In the genomic region with DNA sequence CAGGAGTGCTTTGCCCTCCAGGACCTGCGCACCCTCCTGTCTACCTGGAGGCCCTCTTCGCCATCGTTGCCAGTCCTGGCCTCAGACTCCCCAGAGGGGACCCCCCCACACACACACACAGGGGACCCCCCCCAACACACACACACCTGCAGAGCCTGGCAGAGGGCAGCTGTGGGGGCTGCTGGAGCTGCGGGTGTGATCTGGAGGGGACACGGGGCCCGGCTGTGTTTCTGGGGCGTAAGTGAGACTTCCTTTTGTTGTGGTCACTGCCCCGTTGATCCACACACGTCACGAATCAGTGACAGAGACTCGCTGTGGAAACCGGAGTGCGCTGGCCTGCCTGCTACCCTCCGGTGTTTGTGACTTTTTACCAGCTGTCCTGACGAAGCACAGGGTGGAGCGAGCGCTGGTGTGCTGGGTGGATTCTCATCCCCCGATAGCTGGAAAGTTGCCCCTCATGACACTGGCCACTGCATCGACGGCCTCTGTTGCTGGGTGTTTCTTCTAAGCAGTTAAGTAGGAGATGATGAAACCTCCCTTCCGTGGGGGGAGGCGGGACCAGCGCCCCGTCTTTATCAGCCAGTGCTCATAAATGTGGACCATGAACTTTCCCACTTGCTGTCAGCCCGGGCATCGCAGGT, we compare ENCODE assay signal across 10 cellular contexts. TPM values are rescaled to one million over a fixed set of nuclear protein-coding genes. Genes with fewer than 3 reads are reported as not detected.
A peak's percentile ranks its signal among the peaks of the same experiment; 100 is the strongest.
DNase-seq lines count a peak whose midpoint lies in the region; ATAC-seq, FAIRE-seq and TF ChIP-seq lines count a peak whose summit lies in the region.
"Had no signal": no experiment of that assay in that cellular context is flagged by ENCODE, and none has a peak within 500 bp of the region (broad histone marks: within the 10 kb centered on the region; RNA-seq: fewer than 3 reads in every experiment).

No MANE protein-coding gene starts in this region.

- H3K27me3 ChIP-seq in ascending aorta (no peaks in the 10 kb centered on the region), right lobe of liver (peaks cover 0 to 6% of the 10 kb centered on the region in 2 donors)

- ATAC-seq in right lobe of liver, result peak in 1 of 4 donors; percentile 11

- H3K4me1 ChIP-seq in ascending aorta, result peaks cover 29 to 59% of the 10 kb centered on the region in 2 donors
- H3K4me1 ChIP-seq in right lobe of liver, result no peaks in the 10 kb centered on the region

- TF ChIP-seq POLR2A in right lobe of liver (IDR thresholded peaks at IDR 0.05), result peak; percentile 29
- TF ChIP-seq POLR2A in erythroblast (IDR thresholded peaks at IDR 0.05; ENCODE audit: low read length), result no peak

- DNase-seq in HFFc6 (peak; percentile 58), ascending aorta (ENCODE audit: low spot score in 2 of 2) (peak in 1 of 2 donors; percentile 86), right lobe of liver (no peak), ecto neural progenitor cell (ENCODE audit: low spot score) (no peak), RCC 7860 (ENCODE audit: low spot score) (no peak), NCI-H510A (lab: John Stamatoyannopoulos, UW) (no peak), erythroblast (lab: John Stamatoyannopoulos, UW) (no peak)

- peaks cover 53% of the 10 kb centered on the region for H3K4me1 Mint-ChIP-seq in HFFc6 (ENCODE audit: low read depth)
- H3K4me1 Mint-ChIP-seq in stimulated activated naive CD8-positive, alpha-beta T cell treated with anti-CD3 and anti-CD28 coated beads, Interleukin-15, Interleukin-2, amounts not matched to agents 100 ng/mL and 50 ng/mL, for 24 hours (ENCODE audit: low read depth), result peaks cover 49% of the 10 kb centered on the region

- intact Hi-C loops in ascending aorta (cut with DNase I) (loop anchor here (2.0 kb wide), 1 partner anchor 19 kb away; no protein-coding TSS in a partner anchor), right lobe of liver (cut with DNase I) (no loop called here)

- TF ChIP-seq CTCF in HFFc6 (IDR thresholded peaks at IDR 0.05) (no peak), ascending aorta (IDR thresholded peaks at IDR 0.05) (no peak), right lobe of liver (IDR thresholded peaks at IDR 0.05) (no peak)

- peak overlapping the region; percentile 97 for H3K27ac Mint-ChIP-seq in HFFc6
- H3K27ac Mint-ChIP-seq in stimulated activated naive CD8-positive, alpha-beta T cell treated with anti-CD3 and anti-CD28 coated beads, Interleukin-15, Interleukin-2, amounts not matched to agents 100 ng/mL and 50 ng/mL, for 24 hours, result no peak overlapping the region

- peak overlapping the region; percentile 90 for H3K4me3 Mint-ChIP-seq in HFFc6
- H3K4me3 Mint-ChIP-seq in stimulated activated naive CD8-positive, alpha-beta T cell treated with anti-CD3 and anti-CD28 coated beads, Interleukin-15, Interleukin-2, amounts not matched to agents 100 ng/mL and 50 ng/mL, for 24 hours, result peak overlapping the region; percentile 80

- H3K36me3 ChIP-seq in ascending aorta (peaks cover 9 to 19% of the 10 kb centered on the region in 2 donors), right lobe of liver (no peaks in the 10 kb centered on the region)

- H3K36me3 Mint-ChIP-seq in HFFc6 (ENCODE audit: low read depth), result peaks cover 26% of the 10 kb centered on the region
- H3K36me3 Mint-ChIP-seq in stimulated activated naive CD8-positive, alpha-beta T cell treated with anti-CD3 and anti-CD28 coated beads, Interleukin-15, Interleukin-2, amounts not matched to agents 100 ng/mL and 50 ng/mL, for 24 hours (ENCODE audit: low read depth), result peaks cover 24% of the 10 kb centered on the region

- no CpG with 5 or more reads among the region's 26 CpGs for WGBS in right lobe of liver (ENCODE audit: insufficient coverage, low coverage, low lambda C conversion rate, missing lambda C conversion rate)

- H3K27ac ChIP-seq in ascending aorta (peak overlapping the region; percentile 92 to 97), right lobe of liver (peak overlapping the region; percentile 56 to 80 (median 72))
- H3K27ac ChIP-seq: KMS-11 had no signal

- H3K4me3 ChIP-seq in ascending aorta, result peak overlapping the region; percentile 95 to 98
- H3K4me3 ChIP-seq in right lobe of liver, result peak overlapping the region; percentile 44 to 67 (median 44)

- no peak for FAIRE-seq in RCC 7860 (lab: Jason Lieb, UNC)
- FAIRE-seq: endometrium had no signal

- H3K9me3 ChIP-seq in ascending aorta (no peaks in the 10 kb centered on the region), right lobe of liver (no peaks in the 10 kb centered on the region)

- peaks cover 11% of the 10 kb centered on the region for H3K27me3 Mint-ChIP-seq in HFFc6 (ENCODE audit: insufficient read depth)
- peaks cover 20% of the 10 kb centered on the region for H3K27me3 Mint-ChIP-seq in stimulated activated naive CD8-positive, alpha-beta T cell treated with anti-CD3 and anti-CD28 coated beads, Interleukin-15, Interleukin-2, amounts not matched to agents 100 ng/mL and 50 ng/mL, for 24 hours

- no peaks in the 10 kb centered on the region for H3K9me3 Mint-ChIP-seq in HFFc6
- no peaks in the 10 kb centered on the region for H3K9me3 Mint-ChIP-seq in stimulated activated naive CD8-positive, alpha-beta T cell treated with anti-CD3 and anti-CD28 coated beads, Interleukin-15, Interleukin-2, amounts not matched to agents 100 ng/mL and 50 ng/mL, for 24 hours

RNA-seq across cellular contexts. Expression of gene METRNL, which starts 2.3 kb away (rescaled TPM):
- total RNA-seq in HFFc6 (2021; fragmentation: NEBNext Ultra II Directional; extraction: Animal tissue kit (Norgen Biotek cat#: 25700)), result 10 to 100 TPM; 54.4 to 96.7 (median 90.9) TPM
- total RNA-seq in ascending aorta (257 TPM), right lobe of liver (10 to 100 TPM in 1 of 6 experiments, 1 to 10 TPM in 5; 2.3 to 18.6 (median 5.9) TPM)
